In genomic region chr1:9230869-9231533, GRCh38 we compare ENCODE assay signal across 28 cellular contexts. TPM values are rescaled to one million over a fixed set of nuclear protein-coding genes. Genes with fewer than 3 reads are reported as not detected.
DNase-seq lines count a peak whose midpoint lies in the region; ATAC-seq, FAIRE-seq and TF ChIP-seq lines count a peak whose summit lies in the region.
"Had no signal": no experiment of that assay in that cellular context is flagged by ENCODE, and none has a peak within 500 bp of the region (broad histone marks: within the 10 kb centered on the region; RNA-seq: fewer than 3 reads in every experiment).

No MANE protein-coding gene starts in this region.

- H3K4me3 Mint-ChIP-seq in natural killer cell: peak overlapping the region; percentile 7
- no peak overlapping the region for H3K4me3 Mint-ChIP-seq in natural killer cell treated with Interleukin-12 subunit alpha and Interleukin-12 subunit beta and Interleukin-15 and Interleukin-18, amount 100 ng/mL, for 72 hours
- H3K4me3 Mint-ChIP-seq: activated CD4-positive, alpha-beta T cell treated with anti-CD3 and anti-CD28 coated beads, Interleukin-2, amount 10 ng/mL, durations not matched to agents 24 days and 14 days; activated CD8-positive, alpha-beta memory T cell treated with anti-CD3 and anti-CD28 coated beads, Interleukin-2, amount 10 ng/mL, durations not matched to agents 7 days and 5 days; H9; stimulated activated naive CD8-positive, alpha-beta T cell treated with anti-CD3 and anti-CD28 coated beads, Interleukin-15, amount 100 ng/mL, for 72 hours; T-helper 1 cell treated with Interleukin-12 subunit alpha and Interleukin-12 subunit beta and Interleukin-4 antibody, amounts not matched to agents 30 μg/mL and 1 μg/mL, for 36 hours had no signal

- no peak overlapping the region for H3K27ac Mint-ChIP-seq in natural killer cell
- H3K27ac Mint-ChIP-seq in natural killer cell treated with Interleukin-12 subunit alpha and Interleukin-12 subunit beta and Interleukin-15 and Interleukin-18, amount 100 ng/mL, for 72 hours: peak overlapping the region in 1 of 2 donors; percentile 7
- H3K27ac Mint-ChIP-seq: activated CD4-positive, alpha-beta T cell treated with anti-CD3 and anti-CD28 coated beads, Interleukin-2, amount 10 ng/mL, durations not matched to agents 24 days and 14 days; activated CD8-positive, alpha-beta memory T cell treated with anti-CD3 and anti-CD28 coated beads, Interleukin-2, amount 10 ng/mL, durations not matched to agents 7 days and 5 days; activated naive CD4-positive, alpha-beta T cell treated with anti-CD3 and anti-CD28 coated beads, Interleukin-2, amount 50 U/mL, for 72 hours; stimulated activated naive CD8-positive, alpha-beta T cell treated with anti-CD3 and anti-CD28 coated beads, Interleukin-15, amount 100 ng/mL, for 72 hours; T-helper 1 cell treated with Interleukin-12 subunit alpha and Interleukin-12 subunit beta and Interleukin-4 antibody, amounts not matched to agents 30 μg/mL and 1 μg/mL, for 36 hours had no signal

- no peak for TF ChIP-seq CTCF in natural killer cell (IDR thresholded peaks at IDR 0.05)
- TF ChIP-seq CTCF in keratinocyte (optimal IDR thresholded peaks at IDR 0.05 in 1 of 3, IDR thresholded peaks at IDR 0.05 in 1 of 3, conservative IDR thresholded peaks at IDR 0.05 in 1 of 3; ENCODE audit: extremely low read depth in 1 of 3, insufficient read depth in 2 of 3, low read length in 3 of 3): no peak

- DNase-seq in natural killer cell (no peak), RPMI7951 (ENCODE audit: low read depth) (peak; percentile 53), keratinocyte (ENCODE audit: low read depth, low spot score) (no peak), Kasumi-1 (lab: John Stamatoyannopoulos, UW) (no peak), NCI-H1105 treated with DMSO at 0.1 percent for 48 hours (lab: John Stamatoyannopoulos, UW) (no peak), NCI-H146 treated with DMSO at 0.1 percent for 48 hours (lab: John Stamatoyannopoulos, UW; ENCODE audit: unreplicated experiment) (no peak)
- no peak for DNase-seq in natural killer cell treated with Interleukin-12 subunit alpha and Interleukin-12 subunit beta and Interleukin-15 and Interleukin-18, amount 100 ng/mL, for 72 hours (ENCODE audit: low spot score)
- DNase-seq: activated CD4-positive, alpha-beta T cell treated with anti-CD3 and anti-CD28 coated beads, Interleukin-2, amount 10 ng/mL, durations not matched to agents 24 days and 14 days; activated CD8-positive, alpha-beta memory T cell treated with anti-CD3 and anti-CD28 coated beads, Interleukin-2, amount 10 ng/mL, durations not matched to agents 7 days and 5 days; effector CD4-positive, alpha-beta T cell; H9; kidney; NCI-H1048; NCI-H2029 treated with DMSO at 0.1 percent for 48 hours; NCI-H446; retina; stimulated activated CD4-positive, alpha-beta T cell treated with anti-CD3 and anti-CD28 coated beads, Interleukin-4, amount 100 ng/mL, for 24 hours; stimulated activated naive CD8-positive, alpha-beta T cell treated with anti-CD3 and anti-CD28 coated beads, Interleukin-15, amount 100 ng/mL, for 72 hours had no signal

- H3K9me3 ChIP-seq in keratinocyte (ENCODE audit: control insufficient read depth, low read depth, low read length): no peaks in the 10 kb centered on the region
- H3K9me3 ChIP-seq: ascending aorta had no signal

- H3K27me3 Mint-ChIP-seq in natural killer cell (ENCODE audit: low read depth in 2 of 2): no peaks in the 10 kb centered on the region
- no peaks in the 10 kb centered on the region for H3K27me3 Mint-ChIP-seq in natural killer cell treated with Interleukin-12 subunit alpha and Interleukin-12 subunit beta and Interleukin-15 and Interleukin-18, amount 100 ng/mL, for 72 hours
- H3K27me3 Mint-ChIP-seq: stimulated activated naive CD8-positive, alpha-beta T cell treated with anti-CD3 and anti-CD28 coated beads, Interleukin-15, amount 100 ng/mL, for 72 hours had no signal

- H3K9me3 Mint-ChIP-seq in natural killer cell: no peaks in the 10 kb centered on the region
- H3K9me3 Mint-ChIP-seq in natural killer cell treated with Interleukin-12 subunit alpha and Interleukin-12 subunit beta and Interleukin-15 and Interleukin-18, amount 100 ng/mL, for 72 hours: no peaks in the 10 kb centered on the region
- H3K9me3 Mint-ChIP-seq: activated CD4-positive, alpha-beta T cell treated with anti-CD3 and anti-CD28 coated beads, Interleukin-2, amount 10 ng/mL, durations not matched to agents 24 days and 14 days; activated naive CD4-positive, alpha-beta T cell treated with anti-CD3 and anti-CD28 coated beads, Interleukin-2, amount 50 U/mL, for 72 hours; H9; stimulated activated naive CD8-positive, alpha-beta T cell treated with anti-CD3 and anti-CD28 coated beads, Interleukin-15, amount 100 ng/mL, for 72 hours; T-helper 1 cell treated with Interleukin-12 subunit alpha and Interleukin-12 subunit beta and Interleukin-4 antibody, amounts not matched to agents 30 μg/mL and 1 μg/mL, for 36 hours had no signal

- intact Hi-C loops in natural killer cell (cut with micrococcal nuclease): no loop called here

- no peaks in the 10 kb centered on the region for H3K27me3 ChIP-seq in keratinocyte (ENCODE audit: control insufficient read depth, extremely low read depth, insufficient read depth, low read length)
- H3K27me3 ChIP-seq: ascending aorta, tibial nerve had no signal

- H3K4me1 Mint-ChIP-seq in natural killer cell: peaks cover 5% of the 10 kb centered on the region in 2 donors
- peaks cover 7 to 32% of the 10 kb centered on the region in 2 donors for H3K4me1 Mint-ChIP-seq in natural killer cell treated with Interleukin-12 subunit alpha and Interleukin-12 subunit beta and Interleukin-15 and Interleukin-18, amount 100 ng/mL, for 72 hours (ENCODE audit: low read depth in 2 of 2)

- no peak overlapping the region for H2AFZ ChIP-seq in keratinocyte (ENCODE audit: control insufficient read depth, low read length)

- H3K36me3 ChIP-seq in keratinocyte (ENCODE audit: control insufficient read depth in 2 of 2, extremely low read depth in 1 of 2, insufficient read depth in 2 of 2, low read length in 2 of 2): no peaks in the 10 kb centered on the region
- H3K36me3 ChIP-seq: ascending aorta, tibial nerve had no signal

- no peaks in the 10 kb centered on the region for H3K79me2 ChIP-seq in keratinocyte (ENCODE audit: control insufficient read depth, insufficient read depth, low read length)

- peak overlapping the region; percentile 73 for H3K27ac ChIP-seq in keratinocyte (ENCODE audit: control insufficient read depth, insufficient read depth, low read length)
- H3K27ac ChIP-seq: C4-2B, VCaP had no signal

- ATAC-seq in natural killer cell (no peak), GM21723 (IDR thresholded peaks at IDR 0.05; ENCODE audit: unreplicated experiment) (no peak)
- no peak for ATAC-seq in natural killer cell treated with Interleukin-12 subunit alpha and Interleukin-12 subunit beta and Interleukin-15 and Interleukin-18, amount 100 ng/mL, for 72 hours
- ATAC-seq: activated CD8-positive, alpha-beta memory T cell treated with anti-CD3 and anti-CD28 coated beads, Interleukin-2, amount 10 ng/mL, durations not matched to agents 7 days and 5 days; activated naive CD4-positive, alpha-beta T cell treated with anti-CD3 and anti-CD28 coated beads, Interleukin-2, amount 50 U/mL, for 72 hours; PC-3; stimulated activated naive CD8-positive, alpha-beta T cell treated with anti-CD3 and anti-CD28 coated beads, Interleukin-15, amount 100 ng/mL, for 72 hours had no signal

- no peaks in the 10 kb centered on the region for H3K36me3 Mint-ChIP-seq in natural killer cell
- H3K36me3 Mint-ChIP-seq in natural killer cell treated with Interleukin-12 subunit alpha and Interleukin-12 subunit beta and Interleukin-15 and Interleukin-18, amount 100 ng/mL, for 72 hours: no peaks in the 10 kb centered on the region
- H3K36me3 Mint-ChIP-seq: activated CD8-positive, alpha-beta memory T cell treated with anti-CD3 and anti-CD28 coated beads, Interleukin-2, amount 10 ng/mL, durations not matched to agents 7 days and 5 days; activated naive CD4-positive, alpha-beta T cell treated with anti-CD3 and anti-CD28 coated beads, Interleukin-2, amount 50 U/mL, for 72 hours had no signal

- FAIRE-seq in keratinocyte (lab: Jason Lieb, UNC): no peak
- FAIRE-seq: frontal cortex, kidney had no signal

- dilution Hi-C loops in keratinocyte (cut with MboI; ENCODE audit: extremely low pct_ligation_motif_present, low sequenced_read_pairs): no loop called here

- H3K4me3 ChIP-seq in keratinocyte (ENCODE audit: control insufficient read depth in 2 of 3, extremely low read depth in 1 of 3, insufficient read depth in 2 of 3, low read depth in 1 of 3, low read length in 3 of 3): no peak overlapping the region
- H3K4me3 ChIP-seq: ascending aorta, lung, tibial nerve had no signal

- H4K20me1 ChIP-seq in keratinocyte (ENCODE audit: control insufficient read depth, extremely low read depth, insufficient read depth, low read length): no peaks in the 10 kb centered on the region

- no peaks in the 10 kb centered on the region for H3K9me1 ChIP-seq in keratinocyte (ENCODE audit: control insufficient read depth, extremely low read depth, insufficient read depth, low read length)

- no peak overlapping the region for H3K4me2 ChIP-seq in keratinocyte (ENCODE audit: control insufficient read depth, extremely low read depth, insufficient read depth, low read depth, low read length)

- peaks cover 35% of the 10 kb centered on the region for H3K4me1 ChIP-seq in keratinocyte (ENCODE audit: control insufficient read depth, extremely low read depth, insufficient read depth, low read length)

- no peak overlapping the region for H3K9ac ChIP-seq in keratinocyte (ENCODE audit: control insufficient read depth, extremely low read depth, insufficient read depth, low read length)

RNA-seq across cellular contexts. Expression of gene H6PD, which starts 3.6 kb away (rescaled TPM):
- 10 to 100 TPM; 24.3 to 37.1 (median 31.2) TPM for total RNA-seq in natural killer cell
- total RNA-seq in natural killer cell treated with Interleukin-12 subunit alpha and Interleukin-12 subunit beta and Interleukin-15 and Interleukin-18, amount 100 ng/mL, for 72 hours: 10 to 100 TPM; 14.1 to 15.1 TPM
- total RNA-seq in RPMI7951 (2014; rRNA removed; shearing (Covaris generic)): 8.4 and 10.2 TPM in 2 replicates
- 3.3 to 4.5 TPM (median 4.4 TPM) in 3 replicates for polyA plus RNA-seq in keratinocyte
- 1.2 TPM for polyA plus RNA-seq in keratinocyte (2011; ENCODE audit: low read depth)
- polyA plus RNA-seq in keratinocyte (2011; cell fraction: cytosol; rRNA removed): 2.1 TPM in 2 replicates
- polyA plus RNA-seq in keratinocyte (2011; cell fraction: nucleus; rRNA removed): 13.8 and 18.0 TPM in 2 replicates
- 4.2 and 5.5 TPM in 2 replicates for polyA plus RNA-seq in keratinocyte (2012; ENCODE audit: low replicate concordance)
- polyA minus RNA-seq in keratinocyte: 4.9 to 10.6 TPM (median 6.0 TPM) in 3 replicates
- 4.6 TPM for polyA minus RNA-seq in keratinocyte (2011; cell fraction: cytosol; rRNA and poly(A)+ RNA removed)
- polyA minus RNA-seq in keratinocyte (2011; cell fraction: nucleus; rRNA and poly(A)+ RNA removed): 12.8 and 18.5 TPM in 2 replicates
